Comparison of ENCODE assay signal across 8 cellular contexts in genomic region chr1:30823627-30823968, GRCh38.
DNase-seq lines count a peak whose midpoint lies in the region; ATAC-seq and TF ChIP-seq lines count a peak whose summit lies in the region.

No MANE protein-coding gene starts in this region.

- no peaks in the 10 kb centered on the region for H3K79me1 ChIP-seq in neuronal stem cell (ENCODE audit: low read depth, low read length)

- peak overlapping the region; percentile 80 for H3K4me2 ChIP-seq in neuronal stem cell (ENCODE audit: insufficient read depth, low read length, poor library complexity, severe bottlenecking)

- in situ Hi-C loops in Panc1 (cut with HindIII; ENCODE audit: low pct_unique_long_range_greater_than_20kb, low sequenced_read_pairs) = loop anchor here (25.0 kb wide), 1 partner anchor 89 kb away; the partner anchor contains the start of gene SDC3

- H3K4ac ChIP-seq in neuronal stem cell (ENCODE audit: low read length) = no peak overlapping the region

- H3K36me3 ChIP-seq in BE2C = no peaks in the 10 kb centered on the region
- H3K36me3 ChIP-seq in Panc1 (ENCODE audit: control insufficient read depth, insufficient read depth, low read length) = no peaks in the 10 kb centered on the region
- no peaks in the 10 kb centered on the region for H3K36me3 ChIP-seq in neuronal stem cell (replicated peaks in 1 of 2; ENCODE audit: control insufficient read depth in 2 of 2, insufficient read depth in 2 of 2, low read length in 2 of 2)

- no peak overlapping the region for H2BK120ac ChIP-seq in neuronal stem cell (ENCODE audit: low read depth, low read length)

- peak overlapping the region; percentile 26 for H3K23ac ChIP-seq in neuronal stem cell (ENCODE audit: low read depth, low read length, poor library complexity)

- peak overlapping the region; percentile 13 for H2AK5ac ChIP-seq in neuronal stem cell (ENCODE audit: low read depth, low read length)

- CTCF ChIA-PET in Panc1 (lab: Charles Lee) = no interaction called here

- ATAC-seq in Panc1 (no peak), HG02678 (IDR thresholded peaks at IDR 0.05; ENCODE audit: unreplicated experiment) (no peak)

- no peak overlapping the region for H4K8ac ChIP-seq in neuronal stem cell (ENCODE audit: low read depth, low read length)

- peak overlapping the region; percentile 91 for H2AFZ ChIP-seq in neuronal stem cell (ENCODE audit: low read length)

- peak overlapping the region; percentile 80 for H3K27ac ChIP-seq in Panc1 (ENCODE audit: low read length)
- H3K27ac ChIP-seq in neuronal stem cell (replicated peaks; ENCODE audit: low read length) = peak overlapping the region; percentile 84

- peak overlapping the region; percentile 12 for H3K18ac ChIP-seq in neuronal stem cell (ENCODE audit: low read length)

- no peaks in the 10 kb centered on the region for H3K27me3 ChIP-seq in BE2C
- no peaks in the 10 kb centered on the region for H3K27me3 ChIP-seq in Panc1 (ENCODE audit: control insufficient read depth, insufficient read depth, low read length)
- no peaks in the 10 kb centered on the region for H3K27me3 ChIP-seq in neuronal stem cell (ENCODE audit: control insufficient read depth in 3 of 3, insufficient read depth in 3 of 3, low read depth in 1 of 3, low read length in 3 of 3)

- no peak overlapping the region for H3K14ac ChIP-seq in neuronal stem cell (ENCODE audit: low read length)

- no peak overlapping the region for H2BK15ac ChIP-seq in neuronal stem cell (ENCODE audit: low read length)

- TF ChIP-seq CTCF in BE2C (IDR thresholded peaks at IDR 0.05; ENCODE audit: low read depth, low read length) (no peak), Panc1 (IDR thresholded peaks at IDR 0.05) (no peak), epithelial cell of esophagus (IDR thresholded peaks at IDR 0.05; ENCODE audit: insufficient read depth, low read depth, low read length, missing control alignments) (no peak)

- H4K91ac ChIP-seq in neuronal stem cell (ENCODE audit: low read depth, low read length, poor library complexity) = no peak overlapping the region

- no peak overlapping the region for H3K9ac ChIP-seq in neuronal stem cell (ENCODE audit: low read depth, low read length, poor library complexity)

- H2BK5ac ChIP-seq in neuronal stem cell (ENCODE audit: low read length) = no peak overlapping the region

- H3K9me3 ChIP-seq in BE2C = no peaks in the 10 kb centered on the region
- H3K9me3 ChIP-seq in Panc1 (ENCODE audit: control insufficient read depth, insufficient read depth, low read depth, low read length) = no peaks in the 10 kb centered on the region
- no peaks in the 10 kb centered on the region for H3K9me3 ChIP-seq in neuronal stem cell (replicated peaks in 1 of 2; ENCODE audit: control insufficient read depth in 2 of 2, insufficient read depth in 1 of 2, low read depth in 1 of 2, low read length in 2 of 2)

- TSS peak; percentile 57 for BruUV-seq in Panc1 (replicated peaks; lab: Mats Ljungman, UMichigan)

- no peak overlapping the region for H2BK12ac ChIP-seq in neuronal stem cell (ENCODE audit: low read length)

- H3K4me1 ChIP-seq in BE2C = peaks cover 9% of the 10 kb centered on the region
- H3K4me1 ChIP-seq in Panc1 (ENCODE audit: control insufficient read depth, insufficient read depth, low read length) = peaks cover 11% of the 10 kb centered on the region
- H3K4me1 ChIP-seq in neuronal stem cell (ENCODE audit: control insufficient read depth in 2 of 2, insufficient read depth in 1 of 2, low read depth in 1 of 2, low read length in 2 of 2) = peaks cover 31 to 44% of the 10 kb centered on the region in 2 donors

- POLR2A ChIA-PET in Panc1 (lab: Charles Lee) = no interaction called here

- peak overlapping the region; percentile 55 for H3K4me3 ChIP-seq in BE2C (ENCODE audit: low read depth, low read length)
- H3K4me3 ChIP-seq in Panc1 (ENCODE audit: low read depth in 2 of 2, low read length in 2 of 2) = peak overlapping the region; percentile 48 to 71
- peak overlapping the region; percentile 41 for H3K4me3 ChIP-seq in epithelial cell of esophagus (ENCODE audit: low read length)
- peak overlapping the region in 1 of 2 donors; percentile 71 for H3K4me3 ChIP-seq in neuronal stem cell (ENCODE audit: low read length in 2 of 2)

- no CpG with 5 or more reads among the region's 3 CpGs for WGBS in neuronal stem cell (ENCODE audit: extremely low coverage in 2 of 2, insufficient read length in 2 of 2, insufficient replicate concordance in 1 of 2), 2 donors

- DNase-seq in BE2C = no peak
- no peak for DNase-seq in Panc1 (ENCODE audit: low read depth, low spot score)
- DNase-seq in epithelial cell of esophagus (ENCODE audit: low read depth) = no peak
- no peak for DNase-seq in neuronal stem cell (ENCODE audit: low spot score)
- no peak for DNase-seq in dedifferentiated amniotic fluid mesenchymal stem cell (ENCODE audit: extremely low spot score)
- no peak for DNase-seq in epidermal melanocyte (ENCODE audit: insufficient read length, low spot score)
- no peak for DNase-seq in NCI-H226

- intact Hi-C loops in Panc1 (cut with micrococcal nuclease; ENCODE audit: unreplicated experiment) = no loop called here
